10 cellular contexts compared by ENCODE assay signal in the genomic region with DNA sequence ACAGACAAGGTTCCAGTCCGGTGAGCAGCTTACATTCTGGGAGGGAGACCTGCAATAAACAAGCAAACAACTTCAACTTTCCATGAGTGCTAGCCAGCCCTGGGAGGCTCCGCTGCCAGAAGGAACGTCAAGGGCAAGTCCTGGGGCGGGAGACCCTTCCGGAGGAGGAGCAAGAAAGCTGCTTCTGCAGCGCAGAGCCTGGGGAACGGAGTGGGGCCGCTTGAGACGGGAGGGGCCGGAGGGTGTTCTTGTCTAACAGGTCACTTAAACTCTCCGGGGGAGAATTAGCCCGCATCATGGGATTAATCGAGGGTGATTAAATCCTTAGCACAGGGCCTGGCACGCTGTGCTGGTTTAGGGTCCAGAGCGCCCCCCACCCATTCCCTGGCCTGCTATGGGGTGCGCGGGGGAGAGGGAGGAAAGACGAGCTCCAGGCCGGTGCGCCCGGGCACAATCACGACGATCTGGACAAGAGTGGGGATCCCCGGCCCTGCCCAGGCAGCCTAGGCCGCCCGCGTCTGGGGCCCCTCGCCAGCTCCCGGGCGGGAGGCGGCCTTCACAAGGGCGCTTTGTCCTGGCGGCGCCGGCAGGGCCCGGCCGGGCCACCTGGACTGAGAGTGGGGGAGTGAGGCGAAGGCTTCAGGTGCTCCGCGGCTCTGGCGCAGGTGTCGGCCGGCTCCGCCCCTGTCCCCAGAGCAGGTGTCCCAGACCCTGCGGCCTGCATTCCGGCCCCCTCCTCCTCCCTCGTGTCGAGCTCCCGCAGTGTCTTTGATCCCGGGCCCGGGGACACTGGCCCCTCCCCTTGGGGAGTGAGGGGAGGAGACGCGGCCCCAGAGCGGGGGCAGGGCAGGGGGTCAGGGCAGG. TPM values are rescaled to one million over a fixed set of nuclear protein-coding genes. Genes with fewer than 3 reads are reported as not detected.
DNase-seq lines count a peak whose midpoint lies in the region; ATAC-seq and TF ChIP-seq lines count a peak whose summit lies in the region.
"Had no signal": no experiment of that assay in that cellular context is flagged by ENCODE, and none has a peak within 500 bp of the region (broad histone marks: within the 10 kb centered on the region; RNA-seq: fewer than 3 reads in every experiment).

No MANE protein-coding gene starts in this region.

- H3K27me3 ChIP-seq in GM23338 (ENCODE audit: insufficient read depth) (peaks cover 9% of the 10 kb centered on the region; the same call in 1 of the 2 replicates), HAP-1 (ENCODE audit: low read depth) (no peaks in the 10 kb centered on the region)
- no peaks in the 10 kb centered on the region for H3K27me3 ChIP-seq in naive thymus-derived CD4-positive, alpha-beta T cell (ENCODE audit: control insufficient read depth in 2 of 2, insufficient read depth in 2 of 2, low read length in 2 of 2)

- H3K9me2 ChIP-seq in GM23338 (ENCODE audit: insufficient read depth), result no peaks in the 10 kb centered on the region

- H3K27ac ChIP-seq in GM23338 (ENCODE audit: low read depth) (peak overlapping the region; percentile 97), coronary artery (no peak overlapping the region)
- no peak overlapping the region for H3K27ac ChIP-seq in naive thymus-derived CD4-positive, alpha-beta T cell (ENCODE audit: low read depth, low read length)

- in situ Hi-C loops in HAP-1 (cut with MboI; ENCODE audit: low sequenced_read_pairs), result no loop called here

- H3K4me2 ChIP-seq in GM23338, result peak overlapping the region; percentile 97

- CTCF ChIA-PET in naive thymus-derived CD4-positive, alpha-beta T cell (lab: Charles Lee), result no interaction called here

- no peak for TF ChIP-seq CTCF in GM23338 (conservative IDR thresholded peaks at IDR 0.05; ENCODE audit: low read depth in 2 of 2)
- no peak for TF ChIP-seq CTCF in coronary artery (IDR thresholded peaks at IDR 0.05)

- POLR2A ChIA-PET in naive thymus-derived CD4-positive, alpha-beta T cell (lab: Charles Lee), result interaction anchor here (0.7 kb wide), 1 partner anchor 20 kb away, joined by 3 read pairs; no protein-coding TSS in a partner anchor

- peak overlapping the region; percentile 43; the same call in 1 of the 2 replicates for H2AFZ ChIP-seq in GM23338

- peaks cover 33% of the 10 kb centered on the region for H3K4me1 Mint-ChIP-seq in GM23338
- H3K4me1 Mint-ChIP-seq in naive thymus-derived CD4-positive, alpha-beta T cell, result peaks cover 27 to 51% (median 43%) of the 10 kb centered on the region in 7 donors

- no peaks in the 10 kb centered on the region; the same call in 2 of the 3 replicates for H3K9me3 Mint-ChIP-seq in GM23338
- peaks cover 0 to 3% (median 0%) of the 10 kb centered on the region in 11 donors for H3K9me3 Mint-ChIP-seq in naive thymus-derived CD4-positive, alpha-beta T cell

- peaks cover 6% of the 10 kb centered on the region; the same call in 1 of the 2 replicates for H4K20me1 ChIP-seq in GM23338 (replicated peaks; ENCODE audit: insufficient read depth)

- H3K4me3 ChIP-seq in GM23338, result peak overlapping the region; percentile 91
- H3K4me3 ChIP-seq in coronary artery, result peak overlapping the region; percentile 67
- no peak overlapping the region for H3K4me3 ChIP-seq in naive thymus-derived CD4-positive, alpha-beta T cell (ENCODE audit: low read length)
- no peak overlapping the region for H3K4me3 ChIP-seq in HAP-1

- peaks cover 23% of the 10 kb centered on the region for H3K79me2 ChIP-seq in GM23338 (replicated peaks; ENCODE audit: insufficient read depth)

- ATAC-seq in GM23338 (peak; percentile 60), HG03354 (IDR thresholded peaks at IDR 0.05; ENCODE audit: poor library complexity, severe bottlenecking, unreplicated experiment) (no peak)
- ATAC-seq in naive thymus-derived CD4-positive, alpha-beta T cell, result no peak

- H3K4me1 ChIP-seq in GM23338 (ENCODE audit: insufficient read depth) (peaks cover 38% of the 10 kb centered on the region), HAP-1 (peaks cover 10% of the 10 kb centered on the region)
- H3K4me1 ChIP-seq in naive thymus-derived CD4-positive, alpha-beta T cell (ENCODE audit: control insufficient read depth in 2 of 2, insufficient read depth in 2 of 2, low read length in 2 of 2), result peaks cover 20 to 22% of the 10 kb centered on the region in 2 donors

- intact Hi-C loops in naive thymus-derived CD4-positive, alpha-beta T cell (cut with micrococcal nuclease), result no loop called here

- DNase-seq in GM23338 (ENCODE audit: low spot score) (peak; percentile 98), NCI-H510A (lab: John Stamatoyannopoulos, UW) (peak; percentile 59), coronary artery (ENCODE audit: low spot score) (peak; percentile 70), HAP-1 (ENCODE audit: low spot score in 2 of 2) (no peak), superior temporal gyrus (ENCODE audit: extremely low spot score) (no peak), cerebellum (ENCODE audit: low spot score) (no peak)
- DNase-seq in naive thymus-derived CD4-positive, alpha-beta T cell, result peak in 1 of 9 donors; percentile 9

- peaks cover 33% of the 10 kb centered on the region for H3K27me3 Mint-ChIP-seq in GM23338 (ENCODE audit: insufficient read depth, low read depth, poor library complexity)
- H3K27me3 Mint-ChIP-seq in naive thymus-derived CD4-positive, alpha-beta T cell, result peaks cover 0 to 29% (median 4%) of the 10 kb centered on the region in 5 donors

- H3F3A ChIP-seq in GM23338 (replicated peaks; ENCODE audit: low read depth), result peaks cover 22% of the 10 kb centered on the region

- peak overlapping the region; percentile 74 for H3K4me3 Mint-ChIP-seq in GM23338
- peak overlapping the region; percentile 40 to 87 (median 72) for H3K4me3 Mint-ChIP-seq in naive thymus-derived CD4-positive, alpha-beta T cell

- H3K27ac Mint-ChIP-seq in GM23338, result peak overlapping the region; percentile 95
- H3K27ac Mint-ChIP-seq in naive thymus-derived CD4-positive, alpha-beta T cell, result peak overlapping the region in 4 of 9 donors; percentile 43 to 72 (median 56)

- no peaks in the 10 kb centered on the region for H3K36me3 ChIP-seq in GM23338 (ENCODE audit: insufficient read depth)
- H3K36me3 ChIP-seq in naive thymus-derived CD4-positive, alpha-beta T cell (ENCODE audit: control insufficient read depth in 2 of 3, insufficient read depth in 3 of 3, low read length in 3 of 3), result no peaks in the 10 kb centered on the region
- no peaks in the 10 kb centered on the region; the same call in 1 of the 2 replicates for H3K36me3 ChIP-seq in HAP-1 (replicated peaks)

- peaks cover 25% of the 10 kb centered on the region for H3K36me3 Mint-ChIP-seq in GM23338 (ENCODE audit: low read depth)
- H3K36me3 Mint-ChIP-seq in naive thymus-derived CD4-positive, alpha-beta T cell, result peaks cover 0 to 1% (median 0%) of the 10 kb centered on the region in 5 donors

- no peaks in the 10 kb centered on the region for H3K9me3 ChIP-seq in naive thymus-derived CD4-positive, alpha-beta T cell (ENCODE audit: control insufficient read depth in 2 of 3, low read length in 3 of 3)
- H3K9me3 ChIP-seq in HAP-1, result no peaks in the 10 kb centered on the region

TF ChIP-seq in GM23338, 12 proteins besides CTCF, POLR2A, EP300 and RAD21 (continues in another document):
- TF ChIP-seq STAT1 (IDR thresholded peaks at IDR 0.05; ENCODE audit: unreplicated experiment) (no peak), NANOG (IDR thresholded peaks at IDR 0.05; ENCODE audit: borderline replicate concordance) (no peak), EZH2phosphoT487 (IDR thresholded peaks at IDR 0.05; ENCODE audit: unreplicated experiment) (no peak), ZNF331 (CRISPR knock-in tag; IDR thresholded peaks at IDR 0.05; ENCODE audit: low read depth) (no peak)
- TF ChIP-seq, protein P1, sequence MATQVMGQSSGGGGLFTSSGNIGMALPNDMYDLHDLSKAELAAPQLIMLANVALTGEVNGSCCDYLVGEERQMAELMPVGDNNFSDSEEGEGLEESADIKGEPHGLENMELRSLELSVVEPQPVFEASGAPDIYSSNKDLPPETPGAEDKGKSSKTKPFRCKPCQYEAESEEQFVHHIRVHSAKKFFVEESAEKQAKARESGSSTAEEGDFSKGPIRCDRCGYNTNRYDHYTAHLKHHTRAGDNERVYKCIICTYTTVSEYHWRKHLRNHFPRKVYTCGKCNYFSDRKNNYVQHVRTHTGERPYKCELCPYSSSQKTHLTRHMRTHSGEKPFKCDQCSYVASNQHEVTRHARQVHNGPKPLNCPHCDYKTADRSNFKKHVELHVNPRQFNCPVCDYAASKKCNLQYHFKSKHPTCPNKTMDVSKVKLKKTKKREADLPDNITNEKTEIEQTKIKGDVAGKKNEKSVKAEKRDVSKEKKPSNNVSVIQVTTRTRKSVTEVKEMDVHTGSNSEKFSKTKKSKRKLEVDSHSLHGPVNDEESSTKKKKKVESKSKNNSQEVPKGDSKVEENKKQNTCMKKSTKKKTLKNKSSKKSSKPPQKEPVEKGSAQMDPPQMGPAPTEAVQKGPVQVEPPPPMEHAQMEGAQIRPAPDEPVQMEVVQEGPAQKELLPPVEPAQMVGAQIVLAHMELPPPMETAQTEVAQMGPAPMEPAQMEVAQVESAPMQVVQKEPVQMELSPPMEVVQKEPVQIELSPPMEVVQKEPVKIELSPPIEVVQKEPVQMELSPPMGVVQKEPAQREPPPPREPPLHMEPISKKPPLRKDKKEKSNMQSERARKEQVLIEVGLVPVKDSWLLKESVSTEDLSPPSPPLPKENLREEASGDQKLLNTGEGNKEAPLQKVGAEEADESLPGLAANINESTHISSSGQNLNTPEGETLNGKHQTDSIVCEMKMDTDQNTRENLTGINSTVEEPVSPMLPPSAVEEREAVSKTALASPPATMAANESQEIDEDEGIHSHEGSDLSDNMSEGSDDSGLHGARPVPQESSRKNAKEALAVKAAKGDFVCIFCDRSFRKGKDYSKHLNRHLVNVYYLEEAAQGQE (IDR thresholded peaks at IDR 0.05; ENCODE audit: unreplicated experiment), result peak; percentile 15

RNA-seq across cellular contexts. Expression of a gene that starts 0.7 kb away (rescaled TPM):
- total RNA-seq in GM23338 (2014; rRNA removed; shearing (Covaris generic)), result 74.5 and 107 TPM in 2 replicates
- polyA plus RNA-seq in GM23338 (2016; fragmentation: Nextera tagmentation; extraction: Ambion mirVana), result 89.8 and 97.8 TPM in 2 replicates
- total RNA-seq in naive thymus-derived CD4-positive, alpha-beta T cell, result 1 to 10 TPM in 4 of 5 experiments, not detected in 1; 1.2 to 4.8 (median 3.2) TPM
- polyA plus RNA-seq in naive thymus-derived CD4-positive, alpha-beta T cell, result under 1 TPM; 0.24 to 0.77 TPM
- total RNA-seq in cerebellum, result not detected
- total RNA-seq: fibroblast of lung, subcutaneous adipose tissue had no signal
- polyA plus RNA-seq: fibroblast of lung had no signal

RNA-seq across cellular contexts. Expression of a gene that starts 4.1 kb away (rescaled TPM):
- 22.4 and 34.1 TPM in 2 replicates for total RNA-seq in GM23338 (2014; rRNA removed; shearing (Covaris generic))
- 23.3 and 27.6 TPM in 2 replicates for polyA plus RNA-seq in GM23338 (2016; fragmentation: Nextera tagmentation; extraction: Ambion mirVana)
- 10 to 100 TPM; 48.2 to 64.3 (median 58.1) TPM for total RNA-seq in naive thymus-derived CD4-positive, alpha-beta T cell
- polyA plus RNA-seq in naive thymus-derived CD4-positive, alpha-beta T cell, result 10 to 100 TPM; 52.9 to 56.7 TPM
- 18.4 TPM for total RNA-seq in cerebellum

RNA-seq across cellular contexts. Expression of a gene that starts 14.7 kb away (rescaled TPM):
- total RNA-seq in GM23338 (2014; rRNA removed; shearing (Covaris generic)), result 1.1 TPM in 1 of 2 replicates, not detected in the other
- polyA plus RNA-seq in GM23338 (2016; fragmentation: Nextera tagmentation; extraction: Ambion mirVana), result not detected in 2 replicates
- 1 to 10 TPM; 3.4 to 8.2 (median 4.6) TPM for total RNA-seq in naive thymus-derived CD4-positive, alpha-beta T cell
- polyA plus RNA-seq in naive thymus-derived CD4-positive, alpha-beta T cell, result not detected
- total RNA-seq in cerebellum, result 2.5 TPM
- polyA plus RNA-seq: fibroblast of lung had no signal

RNA-seq across cellular contexts. Expression of a gene that starts 36.3 kb away (rescaled TPM):
- total RNA-seq in GM23338 (2014; rRNA removed; shearing (Covaris generic)), result 34.1 and 39.4 TPM in 2 replicates
- polyA plus RNA-seq in GM23338 (2016; fragmentation: Nextera tagmentation; extraction: Ambion mirVana), result 5.9 and 6.8 TPM in 2 replicates
- 1 to 10 TPM in 2 of 5 experiments, under 1 TPM in 3; 0.65 to 7.0 (median 0.92) TPM for total RNA-seq in naive thymus-derived CD4-positive, alpha-beta T cell
- polyA plus RNA-seq in naive thymus-derived CD4-positive, alpha-beta T cell, result not detected
- 48.7 TPM for total RNA-seq in cerebellum

Comparison
In these comparisons a context has a peak if more than half of its experiments do, and no peak if none do; other contexts are left out.
1. DNase-seq: peak in GM23338 (single experiment), NCI-H510A (single experiment) and coronary artery (single experiment); none in HAP-1 (0 of 2), superior temporal gyrus (single experiment) and cerebellum (single experiment).
2. H3K4me3 ChIP-seq: peak in GM23338 (single experiment) and coronary artery (single experiment); none in naive thymus-derived CD4-positive, alpha-beta T cell (single experiment) and HAP-1 (single experiment).
3. RNA of a gene that starts 0.7 kb away (total RNA-seq): 74.5 to 107 TPM in GM23338; 1.2 to 4.8 TPM in naive thymus-derived CD4-positive, alpha-beta T cell and not detected in cerebellum (single experiment); every median in the first group is over 10 times any median in the second.